In genomic region chr10:43243071-43243933, GRCh38 we compare ENCODE assay signal across 9 cellular contexts. TPM values are rescaled to one million over a fixed set of nuclear protein-coding genes. Genes with fewer than 3 reads are reported as not detected.
DNase-seq lines count a peak whose midpoint lies in the region; ATAC-seq and TF ChIP-seq lines count a peak whose summit lies in the region.
"Not testable (repeated sequence)": the region's sequence is repeated elsewhere in the genome, so short reads cannot be mapped to it uniquely, and the experiment has no call there.
"Had no signal": no experiment of that assay in that cellular context is flagged by ENCODE, and none has a peak within 500 bp of the region (broad histone marks: within the 10 kb centered on the region; RNA-seq: fewer than 3 reads in every experiment).

No MANE protein-coding gene starts in this region.

- H3K9me3 ChIP-seq in right lobe of liver; aorta (ENCODE audit: control insufficient read depth, low read length): not testable (repeated sequence)
- peaks cover 0 to 67% (median 39%) of the 10 kb centered on the region in 8 donors for H3K9me3 ChIP-seq in spleen

- not testable (repeated sequence) for H3K36me3 ChIP-seq in right lobe of liver; spleen; aorta (ENCODE audit: control insufficient read depth in 1 of 2, insufficient read depth in 2 of 2, low read length in 1 of 2)

- DNase-seq in CD14-positive monocyte (ENCODE audit: low spot score): peak; percentile 46
- peak; percentile 3 for DNase-seq in activated T-cell treated with anti-CD3 and anti-CD28 coated beads, Interleukin-2, amount 50 U/mL, for 4 hours
- peak in 9 of 10 donors; percentile 1 to 37 (median 18) for DNase-seq in dorsolateral prefrontal cortex
- DNase-seq in left cardiac atrium: peak; percentile 15
- peak; percentile 14 to 42 (median 31) for DNase-seq in right lobe of liver
- peak; percentile 81 for DNase-seq in osteocyte (ENCODE audit: extremely low spot score, unreplicated experiment)
- DNase-seq in spleen: peak; percentile 56
- DNase-seq in aorta: peak; percentile 35 to 65

- TF ChIP-seq CTCF in CD14-positive monocyte (IDR thresholded peaks at IDR 0.05); dorsolateral prefrontal cortex (IDR thresholded peaks at IDR 0.05 in 54 of 56, conservative IDR thresholded peaks at IDR 0.05 in 2 of 56; ENCODE audit: low read depth in 1 of 56, partially characterized antibody in 56 of 56); right lobe of liver (IDR thresholded peaks at IDR 0.05); osteocyte (IDR thresholded peaks at IDR 0.05); spleen (IDR thresholded peaks at IDR 0.05 in 8 of 11, conservative IDR thresholded peaks at IDR 0.05 in 3 of 11): not testable (repeated sequence)

- intact Hi-C loops in CD14-positive monocyte (cut with micrococcal nuclease); dorsolateral prefrontal cortex (cut with DNase I); left cardiac atrium (cut with DNase I); right lobe of liver (cut with DNase I); spleen (cut with DNase I; ENCODE audit: low total_unique reads); aorta (cut with DNase I): not testable (repeated sequence)

- not testable (repeated sequence) for H3K4me3 Mint-ChIP-seq in CD14-positive monocyte; activated T-cell treated with anti-CD3 and anti-CD28 coated beads, Interleukin-2, amount 50 U/mL, for 4 hours; osteocyte (ENCODE audit: unreplicated experiment)

- H3K4me1 Mint-ChIP-seq in CD14-positive monocyte; activated T-cell treated with anti-CD3 and anti-CD28 coated beads, Interleukin-2, amount 50 U/mL, for 4 hours (ENCODE audit: low read depth); osteocyte (ENCODE audit: unreplicated experiment): not testable (repeated sequence)

- not testable (repeated sequence) for H3K4me3 ChIP-seq in dorsolateral prefrontal cortex; right lobe of liver; spleen; aorta (ENCODE audit: low read length in 2 of 2)

- not testable (repeated sequence) for TF ChIP-seq POLR2A in right lobe of liver (IDR thresholded peaks at IDR 0.05); spleen (IDR thresholded peaks at IDR 0.05)

- not testable (repeated sequence) for H3K27me3 ChIP-seq in dorsolateral prefrontal cortex; right lobe of liver; spleen (replicated peaks in 1 of 7); aorta (ENCODE audit: control insufficient read depth in 1 of 2, insufficient read depth in 2 of 2, low read length in 1 of 2)

- H3K27ac Mint-ChIP-seq in CD14-positive monocyte; osteocyte (ENCODE audit: unreplicated experiment): not testable (repeated sequence)

- not testable (repeated sequence) for H3K36me3 Mint-ChIP-seq in CD14-positive monocyte; activated T-cell treated with anti-CD3 and anti-CD28 coated beads, Interleukin-2, amount 50 U/mL, for 4 hours (ENCODE audit: insufficient read depth); osteocyte (ENCODE audit: unreplicated experiment)

- H3K4me1 ChIP-seq in right lobe of liver; spleen; aorta (ENCODE audit: control insufficient read depth in 1 of 2, insufficient read depth in 2 of 2, low read length in 2 of 2): not testable (repeated sequence)

- not testable (repeated sequence) for ATAC-seq in activated T-cell treated with anti-CD3 and anti-CD28 coated beads, Interleukin-2, amount 50 U/mL, for 4 hours; left cardiac atrium; right lobe of liver; aorta (ENCODE audit: low FRiP score)

- H3K9me3 Mint-ChIP-seq in CD14-positive monocyte (peaks cover 15 to 47% (median 38%) of the 10 kb centered on the region in 7 donors), osteocyte (ENCODE audit: unreplicated experiment) (peaks cover 20% of the 10 kb centered on the region)
- H3K9me3 Mint-ChIP-seq in activated T-cell treated with anti-CD3 and anti-CD28 coated beads, Interleukin-2, amount 50 U/mL, for 4 hours: peaks cover 25% of the 10 kb centered on the region

- not testable (repeated sequence) for H3K27me3 Mint-ChIP-seq in CD14-positive monocyte (ENCODE audit: low read depth in 3 of 3); activated T-cell treated with anti-CD3 and anti-CD28 coated beads, Interleukin-2, amount 50 U/mL, for 4 hours (ENCODE audit: low read depth)
- peaks cover 53% of the 10 kb centered on the region for H3K27me3 Mint-ChIP-seq in osteocyte (ENCODE audit: unreplicated experiment)

- 89% methylated on average over 9 of the region's 57 CpGs for WGBS in right lobe of liver (ENCODE audit: insufficient coverage, low coverage, low lambda C conversion rate, missing lambda C conversion rate)
- WGBS in spleen, 5 donors: 89 to 96% (median 93%) methylated on average over 41 to 57 of the region's 57 CpGs
- WGBS in aorta, 2 donors: 89 to 94% methylated on average over 50 to 57 of the region's 57 CpGs

- H3K27ac ChIP-seq in dorsolateral prefrontal cortex; right lobe of liver; spleen; aorta (ENCODE audit: low read depth in 1 of 2, low read length in 2 of 2): not testable (repeated sequence)

RNA-seq across cellular contexts. Expression of gene RASGEF1A, which starts 23.6 kb away (rescaled TPM):
- polyA plus RNA-seq in CD14-positive monocyte: 1 to 10 TPM in 1 of 2 donors, under 1 TPM in 1; 0.68 to 1.8 TPM
- total RNA-seq in activated T-cell treated with anti-CD3 and anti-CD28 coated beads, Interleukin-2, amount 50 U/mL, for 4 hours: under 1 TPM; 0.29 to 0.60 (median 0.38) TPM
- 10 to 100 TPM; 16.3 to 54.4 (median 39.2) TPM for total RNA-seq in dorsolateral prefrontal cortex
- total RNA-seq in left cardiac atrium: 1 to 10 TPM; 1.4 to 2.0 TPM
- total RNA-seq in right lobe of liver: under 1 TPM; 0.05 to 0.30 (median 0.12) TPM
- total RNA-seq in osteocyte: not detected in 2 replicates
- 1 to 10 TPM; 2.5 to 7.1 (median 3.6) TPM for total RNA-seq in spleen
- 1 to 10 TPM; 1.9 to 3.1 (median 2.1) TPM for polyA plus RNA-seq in spleen
- total RNA-seq in aorta: 1 to 10 TPM; 1.9 to 3.1 TPM
- polyA plus RNA-seq in aorta: 1 to 10 TPM in 1 of 2 donors, not detected in 1; 3.9 TPM
- total RNA-seq: M059J had no signal

Comparison
In these comparisons a context has a peak if more than half of its experiments do, and no peak if none do; other contexts are left out.
1. DNase-seq: peak in every context shown above with its lines; median percentile 81 in osteocyte; 56 in spleen; 50 in aorta; 46 in CD14-positive monocyte; 31 in right lobe of liver; 18 in dorsolateral prefrontal cortex; 15 in left cardiac atrium; 3 in activated T-cell treated with anti-CD3 and anti-CD28 coated beads, Interleukin-2, amount 50 U/mL, for 4 hours.